In genomic region chr6:152378154-152378553, GRCh38 we compare ENCODE assay signal across 13 cellular contexts.
A peak's percentile ranks its signal among the peaks of the same experiment; 100 is the strongest.
DNase-seq lines count a peak whose midpoint lies in the region; ATAC-seq and TF ChIP-seq lines count a peak whose summit lies in the region.
"Had no signal": no experiment of that assay in that cellular context is flagged by ENCODE, and none has a peak within 500 bp of the region (broad histone marks: within the 10 kb centered on the region; RNA-seq: fewer than 3 reads in every experiment).

No MANE protein-coding gene starts in this region.

- H3K79me2 ChIP-seq in OCI-LY7 (ENCODE audit: insufficient read depth, low read depth, low read length): no peaks in the 10 kb centered on the region

- no peaks in the 10 kb centered on the region for H3K36me3 ChIP-seq in OCI-LY7 (ENCODE audit: insufficient read depth, low read length)

- H3K9me3 Mint-ChIP-seq in immature natural killer cell: no peaks in the 10 kb centered on the region
- H3K9me3 Mint-ChIP-seq in stimulated activated effector memory CD8-positive, alpha-beta T cell treated with anti-CD3 and anti-CD28 coated beads, Interleukin-12 subunit alpha, Interleukin-12 subunit beta, amount 100 ng/mL, for 72 hours: no peaks in the 10 kb centered on the region
- H3K9me3 Mint-ChIP-seq: activated naive CD4-positive, alpha-beta T cell treated with anti-CD3 and anti-CD28 coated beads, Interleukin-2, amount 50 U/mL, for 24 hours had no signal

- H3K4me2 ChIP-seq in OCI-LY7 (ENCODE audit: low read length): no peak overlapping the region

- H3K27me3 Mint-ChIP-seq in immature natural killer cell (ENCODE audit: low read depth in 3 of 3): peaks cover 0 to 3% (median 0%) of the 10 kb centered on the region in 3 donors

- no peaks in the 10 kb centered on the region for H3K9me3 ChIP-seq in OCI-LY7 (ENCODE audit: low read length)

- ATAC-seq in stimulated activated effector memory CD8-positive, alpha-beta T cell treated with anti-CD3 and anti-CD28 coated beads, Interleukin-12 subunit alpha, Interleukin-12 subunit beta, amount 100 ng/mL, for 72 hours: peak; percentile 45

- intact Hi-C loops in OCI-LY7 (cut with micrococcal nuclease; ENCODE audit: unreplicated experiment): no loop called here

- CTCF ChIA-PET in OCI-LY7 (lab: Charles Lee; ENCODE audit: unreplicated experiment): no interaction called here

- peaks cover 23 to 31% of the 10 kb centered on the region in 2 donors for H3K4me1 Mint-ChIP-seq in immature natural killer cell
- peaks cover 4% of the 10 kb centered on the region for H3K4me1 Mint-ChIP-seq in stimulated activated effector memory CD8-positive, alpha-beta T cell treated with anti-CD3 and anti-CD28 coated beads, Interleukin-12 subunit alpha, Interleukin-12 subunit beta, amount 100 ng/mL, for 72 hours

- POLR2A ChIA-PET in OCI-LY7 (lab: Charles Lee): interaction anchor here (1.1 kb wide), 1 partner anchor 10 kb away, joined by 3 read pairs; no protein-coding TSS in a partner anchor

- peak overlapping the region in 1 of 5 donors; percentile 3 for H3K4me3 Mint-ChIP-seq in immature natural killer cell
- H3K4me3 Mint-ChIP-seq in stimulated activated effector memory CD8-positive, alpha-beta T cell treated with anti-CD3 and anti-CD28 coated beads, Interleukin-12 subunit alpha, Interleukin-12 subunit beta, amount 100 ng/mL, for 72 hours: no peak overlapping the region
- H3K4me3 Mint-ChIP-seq: activated naive CD4-positive, alpha-beta T cell treated with anti-CD3 and anti-CD28 coated beads, Interleukin-2, amount 50 U/mL, for 24 hours had no signal

- no peaks in the 10 kb centered on the region for H3K9me2 ChIP-seq in OCI-LY7 (ENCODE audit: insufficient read depth, low read length)

- H3K27ac ChIP-seq in OCI-LY7 (ENCODE audit: low read depth, low read length, poor library complexity, severe bottlenecking): no peak overlapping the region

- H3K4me3 ChIP-seq in astrocyte of the spinal cord (ENCODE audit: low read depth, low read length) (no peak overlapping the region), OCI-LY7 (ENCODE audit: low read depth, low read length, poor library complexity, severe bottlenecking) (no peak overlapping the region)

- no TSS peak for BruUV-seq in OCI-LY7 (replicated peaks; lab: Mats Ljungman, UMichigan)

- in situ Hi-C loops in astrocyte of the spinal cord (cut with HindIII; ENCODE audit: low sequenced_read_pairs): no loop called here

- H3K4me1 ChIP-seq in OCI-LY7 (ENCODE audit: insufficient read depth, low read length, poor library complexity, severe bottlenecking): no peaks in the 10 kb centered on the region

- peaks cover 8 to 45% (median 13%) of the 10 kb centered on the region in 3 donors for H3K36me3 Mint-ChIP-seq in immature natural killer cell
- H3K36me3 Mint-ChIP-seq in stimulated activated effector memory CD8-positive, alpha-beta T cell treated with anti-CD3 and anti-CD28 coated beads, Interleukin-12 subunit alpha, Interleukin-12 subunit beta, amount 100 ng/mL, for 72 hours: peaks cover 9% of the 10 kb centered on the region
- H3K36me3 Mint-ChIP-seq: activated naive CD4-positive, alpha-beta T cell treated with anti-CD3 and anti-CD28 coated beads, Interleukin-2, amount 50 U/mL, for 24 hours had no signal

- DNase-seq in ELR (ENCODE audit: low read depth) (peak; percentile 70), astrocyte of the spinal cord (ENCODE audit: low read depth, low spot score) (peak; percentile 19), immature natural killer cell (no peak), NCI-H510A (lab: John Stamatoyannopoulos, UW) (no peak), NCI-H1417 treated with DMSO at 0.1 percent for 48 hours (lab: John Stamatoyannopoulos, UW) (no peak), OCI-LY7 (ENCODE audit: low spot score) (no peak), DMS 273 treated with DMSO at 0.1 percent for 48 hours (lab: John Stamatoyannopoulos, UW) (no peak)
- DNase-seq in stimulated activated effector memory CD8-positive, alpha-beta T cell treated with anti-CD3 and anti-CD28 coated beads, Interleukin-12 subunit alpha, Interleukin-12 subunit beta, amount 100 ng/mL, for 72 hours (ENCODE audit: low spot score in 2 of 2): no peak
- DNase-seq: activated CD4-positive, alpha-beta T cell treated with anti-CD3 and anti-CD28 coated beads, Interleukin-2, amount 50 U/mL, for 1 hour; DND-41; midbrain; NCI-H2107 had no signal

- H4K20me1 ChIP-seq in OCI-LY7 (ENCODE audit: insufficient read depth, low read length): no peaks in the 10 kb centered on the region

- no peak for TF ChIP-seq CTCF in astrocyte of the spinal cord (IDR thresholded peaks at IDR 0.05; ENCODE audit: low read depth, low read length)
- TF ChIP-seq CTCF in OCI-LY7 (conservative IDR thresholded peaks at IDR 0.05; ENCODE audit: low read length): no peak

- H3K27ac Mint-ChIP-seq in immature natural killer cell: peak overlapping the region in 4 of 6 donors; percentile 3 to 53 (median 21)
- no peak overlapping the region for H3K27ac Mint-ChIP-seq in stimulated activated effector memory CD8-positive, alpha-beta T cell treated with anti-CD3 and anti-CD28 coated beads, Interleukin-12 subunit alpha, Interleukin-12 subunit beta, amount 100 ng/mL, for 72 hours
- H3K27ac Mint-ChIP-seq: activated naive CD4-positive, alpha-beta T cell treated with anti-CD3 and anti-CD28 coated beads, Interleukin-2, amount 50 U/mL, for 24 hours had no signal

- no peak overlapping the region for H2AFZ ChIP-seq in OCI-LY7 (ENCODE audit: low read length)

Comparison
In these comparisons a context has a peak if more than half of its experiments do, and no peak if none do; other contexts are left out.
1. DNase-seq: peak in ELR (single experiment) and astrocyte of the spinal cord (single experiment); none in immature natural killer cell (0 of 3), stimulated activated effector memory CD8-positive, alpha-beta T cell treated with anti-CD3 and anti-CD28 coated beads, Interleukin-12 subunit alpha, Interleukin-12 subunit beta, amount 100 ng/mL, for 72 hours (0 of 2), NCI-H510A (single experiment), NCI-H1417 treated with DMSO at 0.1 percent for 48 hours (single experiment), OCI-LY7 (single experiment) and DMS 273 treated with DMSO at 0.1 percent for 48 hours (single experiment).